In genomic region chr2:58171831-58172230, GRCh38 we compare ENCODE assay signal across 1 cellular context.
TF ChIP-seq lines count a peak whose summit lies in the region.
"Not testable (repeated sequence)": the region's sequence is repeated elsewhere in the genome, so short reads cannot be mapped to it uniquely, and the experiment has no call there.

No MANE protein-coding gene starts in this region.

TF ChIP-seq in HepG2, 621 proteins besides CTCF, POLR2A, EP300 and RAD21 (continued from another document):
- TF ChIP-seq ZNF687 (CRISPR knock-in tag; IDR thresholded peaks at IDR 0.05) (peak; percentile 66), HNF1B (CRISPR knock-in tag; IDR thresholded peaks at IDR 0.05) (peak; percentile 24; the same call in 1 of the 2 replicates), ZBTB33 (CRISPR knock-in tag; IDR thresholded peaks at IDR 0.05) (peak; percentile 92), NFKB2 (CRISPR knock-in tag; IDR thresholded peaks at IDR 0.05; ENCODE audit: borderline replicate concordance) (peak; percentile 43; the same call in 1 of the 2 replicates), SALL1 (CRISPR knock-in tag; IDR thresholded peaks at IDR 0.05) (peak; percentile 43; the same call in 1 of the 2 replicates), SOX5 (CRISPR knock-in tag; IDR thresholded peaks at IDR 0.05; ENCODE audit: borderline replicate concordance) (peak; percentile 29; the same call in 1 of the 2 replicates), ZNF883 (CRISPR knock-in tag; IDR thresholded peaks at IDR 0.05; ENCODE audit: not compliant biosample characterization) (peak; percentile 26), ZNF709 (CRISPR knock-in tag; IDR thresholded peaks at IDR 0.05) (0 out of 2 replicates have a peak, but pooled peaks have one; percentile 17), ZNF350 (CRISPR knock-in tag; IDR thresholded peaks at IDR 0.05; ENCODE audit: borderline replicate concordance, low read depth) (peak; percentile 48; the same call in 1 of the 2 replicates), SAP130 (CRISPR knock-in tag; IDR thresholded peaks at IDR 0.05; ENCODE audit: low read depth) (0 out of 2 replicates have a peak, but pooled peaks have one; percentile 30), ZBTB4 (CRISPR knock-in tag; IDR thresholded peaks at IDR 0.05; ENCODE audit: borderline replicate concordance) (peak; percentile 39; the same call in 1 of the 2 replicates), YY1 (IDR thresholded peaks at IDR 0.05; ENCODE audit: insufficient read depth, insufficient replicate concordance, low read depth, low read length) (peak; percentile 20), ZNF281 (CRISPR knock-in tag; IDR thresholded peaks at IDR 0.05; ENCODE audit: borderline replicate concordance) (peak; percentile 92), FOSL2 (CRISPR knock-in tag; IDR thresholded peaks at IDR 0.05) (peak; percentile 17; the same call in 1 of the 2 replicates), THAP7 (CRISPR knock-in tag; IDR thresholded peaks at IDR 0.05) (0 out of 2 replicates have a peak, but pooled peaks have one; percentile 26), ZMYM4 (CRISPR knock-in tag; IDR thresholded peaks at IDR 0.05) (peak; percentile 85), SOX6 (CRISPR knock-in tag; IDR thresholded peaks at IDR 0.05) (peak; percentile 56; the same call in 1 of the 2 replicates), KAT7 (CRISPR knock-in tag; IDR thresholded peaks at IDR 0.05; ENCODE audit: borderline replicate concordance) (peak; percentile 42; the same call in 1 of the 2 replicates), ARID5B (CRISPR knock-in tag; IDR thresholded peaks at IDR 0.05) (peak; percentile 79), THAP9 (CRISPR knock-in tag; IDR thresholded peaks at IDR 0.05; ENCODE audit: borderline replicate concordance) (peak; percentile 20; the same call in 1 of the 2 replicates), GATAD2A (CRISPR knock-in tag; IDR thresholded peaks at IDR 0.05) (peak; percentile 43; the same call in 1 of the 2 replicates), HOMEZ (CRISPR knock-in tag; IDR thresholded peaks at IDR 0.05; ENCODE audit: low read depth) (peak; percentile 38; the same call in 1 of the 2 replicates), TBX2 (CRISPR knock-in tag; IDR thresholded peaks at IDR 0.05; ENCODE audit: borderline replicate concordance) (peak; percentile 25; the same call in 1 of the 2 replicates)
- not testable (repeated sequence) for TF ChIP-seq SOX6 (IDR thresholded peaks at IDR 0.05)
TF ChIP-seq in HepG2: peak in this region for 31; not testable (repeated sequence) for 590.
